Comparison of ENCODE assay signal across 20 cellular contexts in genomic region chr19:50843701-50844221, GRCh38. TPM values are rescaled to one million over a fixed set of nuclear protein-coding genes. Genes with fewer than 3 reads are reported as not detected.
"Had no signal": no experiment of that assay in that cellular context is flagged by ENCODE, and none has a peak within 500 bp of the region (broad histone marks: within the 10 kb centered on the region; RNA-seq: fewer than 3 reads in every experiment).

No MANE protein-coding gene starts in this region.

- H3K36me3 Mint-ChIP-seq: activated naive CD4-positive, alpha-beta T cell treated with anti-CD3 and anti-CD28 coated beads, Interleukin-2, amount 50 U/mL, for 24 hours had no signal

- H3K4me3 Mint-ChIP-seq: activated CD4-positive, alpha-beta T cell treated with anti-CD3 and anti-CD28 coated beads for 36 hours; activated CD8-positive, alpha-beta T cell treated with anti-CD3 and anti-CD28 coated beads for 36 hours; activated naive CD4-positive, alpha-beta T cell treated with anti-CD3 and anti-CD28 coated beads, Interleukin-2, amount 50 U/mL, for 24 hours; activated T-cell treated with anti-CD3 and anti-CD28 coated beads, Interleukin-2, amount 50 U/mL, for 4 hours had no signal

- H3K36me3 ChIP-seq: adrenal gland, gastroesophageal sphincter, heart right ventricle, right lobe of liver, stomach, upper lobe of right lung, WERI-Rb-1 had no signal

- DNase-seq: activated CD4-positive, alpha-beta T cell treated with anti-CD3 and anti-CD28 coated beads for 36 hours; activated CD8-positive, alpha-beta T cell treated with anti-CD3 and anti-CD28 coated beads for 36 hours; activated effector memory CD4-positive, alpha-beta T cell treated with Interleukin-2 at 50 U/mL for 16 hours; activated T-cell treated with anti-CD3 and anti-CD28 coated beads, Interleukin-2, amount 50 U/mL, for 4 hours; adrenal gland; heart right ventricle; midbrain; right lobe of liver; stomach; testis; upper lobe of right lung; WERI-Rb-1 had no signal

- H3K9me3 ChIP-seq: adrenal gland, right lobe of liver, testis, upper lobe of right lung had no signal

- H3K27me3 ChIP-seq: adrenal gland, right lobe of liver, testis, upper lobe of right lung had no signal

- ATAC-seq: activated CD4-positive, alpha-beta T cell treated with anti-CD3 and anti-CD28 coated beads for 36 hours; activated CD8-positive, alpha-beta T cell treated with anti-CD3 and anti-CD28 coated beads for 36 hours; activated T-cell treated with anti-CD3 and anti-CD28 coated beads, Interleukin-2, amount 50 U/mL, for 4 hours; gastroesophageal sphincter; heart right ventricle; right lobe of liver; upper lobe of right lung had no signal

- H3K27ac ChIP-seq: adrenal gland, epithelial cell of prostate, gastroesophageal sphincter, heart right ventricle, right lobe of liver, stomach, testis, upper lobe of right lung, WERI-Rb-1 had no signal

- H3K4me3 ChIP-seq: adrenal gland, gastroesophageal sphincter, heart right ventricle, right lobe of liver, stomach, testis, upper lobe of right lung had no signal

- H3K4me1 ChIP-seq: adrenal gland, gastroesophageal sphincter, heart right ventricle, right lobe of liver, stomach, testis, upper lobe of right lung had no signal

- H3K27ac Mint-ChIP-seq: activated CD4-positive, alpha-beta T cell treated with anti-CD3 and anti-CD28 coated beads for 36 hours; activated CD8-positive, alpha-beta T cell treated with anti-CD3 and anti-CD28 coated beads for 36 hours had no signal

- H3K4me1 Mint-ChIP-seq: activated CD4-positive, alpha-beta T cell treated with anti-CD3 and anti-CD28 coated beads for 36 hours; activated naive CD4-positive, alpha-beta T cell treated with anti-CD3 and anti-CD28 coated beads, Interleukin-2, amount 50 U/mL, for 24 hours had no signal

RNA-seq across cellular contexts. Expression of gene KLK15, which starts 10.4 kb away (rescaled TPM):
- total RNA-seq: activated CD4-positive, alpha-beta T cell treated with anti-CD3 and anti-CD28 coated beads for 36 hours; activated CD8-positive, alpha-beta T cell treated with anti-CD3 and anti-CD28 coated beads for 36 hours; activated T-cell treated with anti-CD3 and anti-CD28 coated beads, Interleukin-2, amount 50 U/mL, for 4 hours; dermis microvascular lymphatic vessel endothelial cell; gastroesophageal sphincter; heart right ventricle; lung microvascular endothelial cell; myocyte; osteoblast; pulmonary artery endothelial cell; right lobe of liver; stomach; upper lobe of right lung had no signal

RNA-seq across cellular contexts. Expression of gene KLK3, which starts 11.0 kb away (rescaled TPM):
- total RNA-seq: activated CD4-positive, alpha-beta T cell treated with anti-CD3 and anti-CD28 coated beads for 36 hours; activated CD8-positive, alpha-beta T cell treated with anti-CD3 and anti-CD28 coated beads for 36 hours; activated T-cell treated with anti-CD3 and anti-CD28 coated beads, Interleukin-2, amount 50 U/mL, for 4 hours; dermis microvascular lymphatic vessel endothelial cell; gastroesophageal sphincter; heart right ventricle; lung microvascular endothelial cell; myocyte; osteoblast; pulmonary artery endothelial cell; right lobe of liver; upper lobe of right lung had no signal

RNA-seq across cellular contexts. Expression of gene KLK1, which starts 20.2 kb away (rescaled TPM):
- total RNA-seq: dermis microvascular lymphatic vessel endothelial cell, gastroesophageal sphincter, lung microvascular endothelial cell, myocyte, osteoblast, pulmonary artery endothelial cell, right lobe of liver had no signal

RNA-seq across cellular contexts. Expression of gene KLK2, which starts 29.5 kb away (rescaled TPM):
- total RNA-seq: activated CD4-positive, alpha-beta T cell treated with anti-CD3 and anti-CD28 coated beads for 36 hours; activated T-cell treated with anti-CD3 and anti-CD28 coated beads, Interleukin-2, amount 50 U/mL, for 4 hours; dermis microvascular lymphatic vessel endothelial cell; gastroesophageal sphincter; heart right ventricle; lung microvascular endothelial cell; myocyte; osteoblast; pulmonary artery endothelial cell; right lobe of liver; upper lobe of right lung had no signal

RNA-seq across cellular contexts. Expression of gene ACP4, which starts 53.5 kb away (rescaled TPM):
- total RNA-seq: activated CD4-positive, alpha-beta T cell treated with anti-CD3 and anti-CD28 coated beads for 36 hours; activated CD8-positive, alpha-beta T cell treated with anti-CD3 and anti-CD28 coated beads for 36 hours; activated T-cell treated with anti-CD3 and anti-CD28 coated beads, Interleukin-2, amount 50 U/mL, for 4 hours; adrenal gland; dermis microvascular lymphatic vessel endothelial cell; gastroesophageal sphincter; heart right ventricle; lung microvascular endothelial cell; myocyte; osteoblast; pulmonary artery endothelial cell; stomach; upper lobe of right lung had no signal
